ENCODE assay signal across 16 cellular contexts in genomic region chr14:84750763-84751554, GRCh38.
DNase-seq lines count a peak whose midpoint lies in the region; ATAC-seq, FAIRE-seq and TF ChIP-seq lines count a peak whose summit lies in the region.
"Had no signal": no experiment of that assay in that cellular context is flagged by ENCODE, and none has a peak within 500 bp of the region (broad histone marks: within the 10 kb centered on the region; RNA-seq: fewer than 3 reads in every experiment).

No MANE protein-coding gene starts in this region.

- no peak for ATAC-seq in activated T-cell treated with anti-CD3 and anti-CD28 coated beads, Interleukin-2, amount 50 U/mL, for 4 hours
- no peak for ATAC-seq in HG02763 (IDR thresholded peaks at IDR 0.05; ENCODE audit: unreplicated experiment)
- ATAC-seq: activated CD4-positive, alpha-beta T cell treated with anti-CD3 and anti-CD28 coated beads for 36 hours; SK-N-SH treated with all-trans-retinoic acid at 6 μM for 48 hours had no signal

- peaks cover 13% of the 10 kb centered on the region for H3K9me3 Mint-ChIP-seq in activated T-cell treated with anti-CD3 and anti-CD28 coated beads, Interleukin-2, amount 50 U/mL, for 4 hours

- H3K4me3 ChIP-seq in brain microvascular endothelial cell (ENCODE audit: low read depth, low read length) (no peak overlapping the region), retinal pigment epithelial cell (ENCODE audit: low read length) (no peak overlapping the region)
- H3K4me3 ChIP-seq: ascending aorta, right lobe of liver had no signal

- peak overlapping the region; percentile 85 for H3K27ac ChIP-seq in brain microvascular endothelial cell
- H3K27ac ChIP-seq: ascending aorta, epithelial cell of prostate, right lobe of liver had no signal

- H3K4me1 Mint-ChIP-seq in activated T-cell treated with anti-CD3 and anti-CD28 coated beads, Interleukin-2, amount 50 U/mL, for 4 hours (ENCODE audit: low read depth) = no peaks in the 10 kb centered on the region
- H3K4me1 Mint-ChIP-seq: activated CD4-positive, alpha-beta T cell treated with anti-CD3 and anti-CD28 coated beads for 36 hours; CD4-positive, alpha-beta memory T cell had no signal

- peak; percentile 61 for DNase-seq in HS-27A (ENCODE audit: low read depth)
- DNase-seq in brain microvascular endothelial cell = peak; percentile 67
- peak; percentile 92 for DNase-seq in iris pigment epithelial cell (ENCODE audit: low read depth)
- DNase-seq in retinal pigment epithelial cell (ENCODE audit: low read depth) = peak; percentile 46
- DNase-seq in activated T-cell treated with anti-CD3 and anti-CD28 coated beads, Interleukin-2, amount 50 U/mL, for 4 hours = no peak
- no peak for DNase-seq in hypothalamus (lab: John Stamatoyannopoulos, UW)
- DNase-seq in GM19239 (ENCODE audit: insufficient read length, low spot score) = no peak
- DNase-seq: activated CD4-positive, alpha-beta T cell treated with anti-CD3 and anti-CD28 coated beads for 36 hours; activated T-cell treated with anti-CD3 and anti-CD28 coated beads, Interleukin-2, amount 50 U/mL, for 48 hours; CD4-positive, alpha-beta memory T cell; NCI-H2081 treated with DMSO at 0.1 percent for 48 hours; right lobe of liver had no signal

- TF ChIP-seq CTCF in brain microvascular endothelial cell (IDR thresholded peaks at IDR 0.05; ENCODE audit: low read depth, low read length, missing control alignments) (no peak), retinal pigment epithelial cell (conservative IDR thresholded peaks at IDR 0.05; ENCODE audit: low read depth, low read length) (no peak)

- H3K36me3 Mint-ChIP-seq in activated T-cell treated with anti-CD3 and anti-CD28 coated beads, Interleukin-2, amount 50 U/mL, for 4 hours (ENCODE audit: insufficient read depth) = no peaks in the 10 kb centered on the region
- H3K36me3 Mint-ChIP-seq: CD4-positive, alpha-beta memory T cell had no signal

- H3K4me3 Mint-ChIP-seq in activated T-cell treated with anti-CD3 and anti-CD28 coated beads, Interleukin-2, amount 50 U/mL, for 4 hours = no peak overlapping the region
- H3K4me3 Mint-ChIP-seq: activated CD4-positive, alpha-beta T cell treated with anti-CD3 and anti-CD28 coated beads for 36 hours; CD4-positive, alpha-beta memory T cell had no signal

- H3K36me3 ChIP-seq in brain microvascular endothelial cell (replicated peaks) = no peaks in the 10 kb centered on the region
- H3K36me3 ChIP-seq: ascending aorta, right lobe of liver had no signal

- no peaks in the 10 kb centered on the region for H3K27me3 Mint-ChIP-seq in activated T-cell treated with anti-CD3 and anti-CD28 coated beads, Interleukin-2, amount 50 U/mL, for 4 hours (ENCODE audit: low read depth)
- H3K27me3 Mint-ChIP-seq: activated CD4-positive, alpha-beta T cell treated with anti-CD3 and anti-CD28 coated beads for 36 hours; CD4-positive, alpha-beta memory T cell had no signal

- in situ Hi-C loops in brain microvascular endothelial cell (cut with HindIII; ENCODE audit: low pct_ligation_motif_present, low sequenced_read_pairs) = no loop called here

- FAIRE-seq in GM19239 (lab: Jason Lieb, UNC) = no peak

- no peaks in the 10 kb centered on the region for H3K27me3 ChIP-seq in brain microvascular endothelial cell (replicated peaks)
- H3K27me3 ChIP-seq: ascending aorta, right lobe of liver had no signal

Comparison
In these comparisons a context has a peak if more than half of its experiments do, and no peak if none do; other contexts are left out.
1. DNase-seq: peak in HS-27A (single experiment), brain microvascular endothelial cell (single experiment), iris pigment epithelial cell (single experiment) and retinal pigment epithelial cell (single experiment); none in activated T-cell treated with anti-CD3 and anti-CD28 coated beads, Interleukin-2, amount 50 U/mL, for 4 hours (single experiment), hypothalamus (0 of 51) and GM19239 (single experiment).